In the genomic region with DNA sequence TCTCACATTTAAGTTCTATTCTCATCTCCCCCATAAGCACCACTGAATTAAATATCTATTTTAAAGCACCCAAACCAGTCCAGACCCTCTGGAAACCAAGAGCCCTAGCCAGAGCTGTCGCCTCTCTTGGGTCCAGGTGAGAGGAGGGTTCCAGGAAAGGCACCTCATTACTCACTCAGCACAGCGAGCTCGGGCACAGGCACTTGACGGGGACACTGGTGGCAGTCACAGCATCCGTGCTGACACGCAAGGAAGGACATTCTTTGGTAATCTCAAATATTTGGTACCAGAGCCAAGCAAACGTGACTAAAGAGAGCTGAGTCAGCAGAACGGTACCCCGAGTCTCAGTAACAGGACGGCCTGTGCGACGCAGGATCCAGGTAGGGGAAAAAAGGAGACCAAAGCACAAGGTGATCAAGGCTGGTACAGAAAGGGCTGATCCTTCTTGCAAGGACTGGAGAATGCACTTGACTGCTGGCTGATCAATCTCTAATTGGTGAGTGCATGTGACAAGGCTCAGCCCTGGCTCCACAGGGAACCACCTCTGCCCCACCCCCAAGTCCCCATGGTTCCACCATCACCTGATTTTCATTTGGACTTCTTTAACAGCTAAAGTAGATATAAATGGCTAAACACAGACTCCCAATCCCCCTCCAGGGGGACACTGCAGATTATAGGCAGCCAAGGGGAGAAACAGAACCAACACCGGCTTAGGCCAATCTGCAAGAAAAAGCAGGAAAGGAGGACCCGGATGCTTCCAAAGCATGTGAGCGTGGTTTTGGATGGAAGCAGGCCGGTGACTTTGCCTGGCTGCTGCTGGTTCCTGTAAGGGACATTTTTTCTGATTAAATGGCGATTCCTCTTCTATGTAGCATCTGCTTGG, we compare ENCODE assay signal across 2 cellular contexts.
TF ChIP-seq lines count a peak whose summit lies in the region.

No MANE protein-coding gene starts in this region.

TF ChIP-seq in HepG2, 621 proteins besides CTCF, POLR2A, EP300 and RAD21:
- no peak for TF ChIP-seq MTA1 (CRISPR knock-in tag; IDR thresholded peaks at IDR 0.05; ENCODE audit: borderline replicate concordance)
- peak; percentile 95 to 97 for TF ChIP-seq MAFK (conservative IDR thresholded peaks at IDR 0.05 in 1 of 2, IDR thresholded peaks at IDR 0.05 in 1 of 2; ENCODE audit: low read length in 2 of 2)
- peak; percentile 96 for TF ChIP-seq MAFF (IDR thresholded peaks at IDR 0.05; ENCODE audit: low read depth, low read length)
- no peak for TF ChIP-seq ZNF574 (CRISPR knock-in tag; IDR thresholded peaks at IDR 0.05)
- TF ChIP-seq HMGA1 (CRISPR knock-in tag; conservative IDR thresholded peaks at IDR 0.05): no peak
- no peak for TF ChIP-seq ZNF367 (CRISPR knock-in tag; IDR thresholded peaks at IDR 0.05; ENCODE audit: borderline replicate concordance)
- no peak for TF ChIP-seq EED (CRISPR knock-in tag; IDR thresholded peaks at IDR 0.05)
- TF ChIP-seq ZKSCAN8 (CRISPR knock-in tag; IDR thresholded peaks at IDR 0.05; ENCODE audit: borderline replicate concordance): no peak
- no peak for TF ChIP-seq NFYC (CRISPR knock-in tag; IDR thresholded peaks at IDR 0.05)
- TF ChIP-seq MIER3 (CRISPR knock-in tag; IDR thresholded peaks at IDR 0.05; ENCODE audit: borderline replicate concordance): no peak

TF ChIP-seq in H1, 55 proteins besides CTCF, POLR2A, EP300 and RAD21:
- no peak for TF ChIP-seq SP2 (IDR thresholded peaks at IDR 0.05; ENCODE audit: low read length)
- no peak for TF ChIP-seq POU5F1 (IDR thresholded peaks at IDR 0.05; ENCODE audit: low read depth, low read length)
- TF ChIP-seq, protein P1, sequence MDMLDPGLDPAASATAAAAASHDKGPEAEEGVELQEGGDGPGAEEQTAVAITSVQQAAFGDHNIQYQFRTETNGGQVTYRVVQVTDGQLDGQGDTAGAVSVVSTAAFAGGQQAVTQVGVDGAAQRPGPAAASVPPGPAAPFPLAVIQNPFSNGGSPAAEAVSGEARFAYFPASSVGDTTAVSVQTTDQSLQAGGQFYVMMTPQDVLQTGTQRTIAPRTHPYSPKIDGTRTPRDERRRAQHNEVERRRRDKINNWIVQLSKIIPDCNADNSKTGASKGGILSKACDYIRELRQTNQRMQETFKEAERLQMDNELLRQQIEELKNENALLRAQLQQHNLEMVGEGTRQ (IDR thresholded peaks at IDR 0.05; ENCODE audit: low read length): no peak
- peak; percentile 89 for TF ChIP-seq MAFK (IDR thresholded peaks at IDR 0.05; ENCODE audit: low read depth, low read length)
- no peak for TF ChIP-seq PHF8 (conservative IDR thresholded peaks at IDR 0.05; ENCODE audit: low read depth, low read length)
